Comparison of ENCODE assay signal across 12 cellular contexts in genomic region chr7:40057292-40057691, GRCh38.
A peak's percentile ranks its signal among the peaks of the same experiment; 100 is the strongest.
DNase-seq lines count a peak whose midpoint lies in the region; ATAC-seq, FAIRE-seq and TF ChIP-seq lines count a peak whose summit lies in the region.
"Had no signal": no experiment of that assay in that cellular context is flagged by ENCODE, and none has a peak within 500 bp of the region (broad histone marks: within the 10 kb centered on the region; RNA-seq: fewer than 3 reads in every experiment).

No MANE protein-coding gene starts in this region.

- no TSS peak for BruUV-seq in K562 (replicated peaks; lab: Mats Ljungman, UMichigan)

- H3K9me1 ChIP-seq in K562 (ENCODE audit: control insufficient read depth, insufficient read depth, low read length) = no peaks in the 10 kb centered on the region

- no peak overlapping the region for H2AFZ ChIP-seq in K562 (ENCODE audit: low read depth, low read length)

- TF ChIP-seq CTCF in K562 (IDR thresholded peaks at IDR 0.05 in 2 of 3, conservative IDR thresholded peaks at IDR 0.05 in 1 of 3; ENCODE audit: insufficient read depth in 2 of 3, low read depth in 1 of 3, low read length in 3 of 3) (no peak), D721Med (IDR thresholded peaks at IDR 0.05; ENCODE audit: insufficient read depth, missing control alignments) (no peak), BE2C (IDR thresholded peaks at IDR 0.05; ENCODE audit: low read depth, low read length) (no peak)

- FAIRE-seq in K562 (lab: Jason Lieb, UNC) (no peak), D721Med (lab: Jason Lieb, UNC) (no peak)

- no peak for TF ChIP-seq POLR2A in K562 (conservative IDR thresholded peaks at IDR 0.05)

- peaks cover 0 to 17% of the 10 kb centered on the region in 2 experiments; a peak in 2 of 5 replicates for H3K4me1 ChIP-seq in K562 (replicated peaks in 1 of 2; ENCODE audit: control insufficient read depth in 2 of 2, insufficient read depth in 2 of 2, low read length in 2 of 2)
- H3K4me1 ChIP-seq in BE2C = no peaks in the 10 kb centered on the region

- H3K9me3 ChIP-seq in K562 (replicated peaks; ENCODE audit: control insufficient read depth, insufficient read depth, low read depth, low read length) = no peaks in the 10 kb centered on the region
- H3K9me3 ChIP-seq in BE2C = no peaks in the 10 kb centered on the region

- H3K4me3 ChIP-seq in K562 = no peak overlapping the region
- H3K4me3 ChIP-seq in BE2C (ENCODE audit: low read depth, low read length) = no peak overlapping the region

- TF ChIP-seq RAD21 in K562 (CRISPR knock-in tag; conservative IDR thresholded peaks at IDR 0.05 in 1 of 2, IDR thresholded peaks at IDR 0.05 in 1 of 2) = no peak

- peaks cover 20% of the 10 kb centered on the region for H3K36me3 ChIP-seq in K562 (ENCODE audit: control insufficient read depth, insufficient read depth, low read length)
- no peaks in the 10 kb centered on the region for H3K36me3 ChIP-seq in BE2C

- H4K20me1 ChIP-seq in K562 (replicated peaks; ENCODE audit: control insufficient read depth, insufficient read depth, low read length) = no peaks in the 10 kb centered on the region

- no peak for TF ChIP-seq EP300 in K562 (IDR thresholded peaks at IDR 0.05; ENCODE audit: low read length)

- intact Hi-C loops in K562 (cut with micrococcal nuclease) = loop anchor here (5.0 kb wide), 1 partner anchor 245 kb away; no protein-coding TSS in a partner anchor

- ATAC-seq in K562 (peak; percentile 83), GM18517 (IDR thresholded peaks at IDR 0.05; ENCODE audit: unreplicated experiment) (no peak)
- ATAC-seq: PC-3 had no signal

- in situ Hi-C loops in K562 (cut with MboI) = loop anchor here (10.0 kb wide), 1 partner anchor 472 kb away; no protein-coding TSS in a partner anchor

- H3K27me3 ChIP-seq in K562 (ENCODE audit: control insufficient read depth in 2 of 2, insufficient read depth in 2 of 2, low read length in 2 of 2) = no peaks in the 10 kb centered on the region
- no peaks in the 10 kb centered on the region for H3K27me3 ChIP-seq in BE2C

- WGBS in K562 (ENCODE audit: insufficient coverage, low coverage, missing lambda C conversion rate) = 5% methylated on average over 2 of the region's 2 CpGs

- no peak overlapping the region for H3K9ac ChIP-seq in K562 (ENCODE audit: insufficient read depth in 1 of 2, low read depth in 2 of 2, low read length in 2 of 2)

- peaks cover 3% of the 10 kb centered on the region; the same call in 1 of the 3 replicates for H3K79me2 ChIP-seq in K562 (ENCODE audit: control insufficient read depth, insufficient read depth, low read length)

- no peak overlapping the region for H3K27ac ChIP-seq in K562 (ENCODE audit: extremely low read depth, low read depth, low read length)

- CTCF ChIA-PET in K562 (lab: Yijun Ruan, JAX; ENCODE audit: low intra/inter-chr PET ratio) = no interaction called here

- POLR2A ChIA-PET in K562 (lab: Yijun Ruan, JAX) = interaction anchor here (0.6 to 1.2 kb wide), 3 partner anchors 10 to 29 kb away, joined by 3 to 4 read pairs (median 3); no protein-coding TSS in a partner anchor

- H3K4me2 ChIP-seq in K562 (ENCODE audit: insufficient read depth, low read length) = no peak overlapping the region

- DNase-seq in Daoy (ENCODE audit: low read depth) = peak; percentile 26
- peak; percentile 16 for DNase-seq in NCI-H1436 treated with DMSO at 0.1 percent for 48 hours (lab: John Stamatoyannopoulos, UW)
- peak in 2 of 4 experiments; percentile 18 to 65 for DNase-seq in K562 (ENCODE audit: extremely low read depth in 1 of 4, low spot score in 3 of 4)
- peak; percentile 10 to 51 for DNase-seq in lung microvascular endothelial cell (ENCODE audit: low read depth in 2 of 2)
- DNase-seq in mucosa of gallbladder (ENCODE audit: low spot score) = no peak
- no peak for DNase-seq in D721Med (ENCODE audit: insufficient read length, low spot score)
- DNase-seq in BE2C = no peak
- DNase-seq: activated CD4-positive, alpha-beta memory T cell treated with anti-CD3 and anti-CD28 coated beads, Interleukin-2, amount 10 ng/mL, durations not matched to agents 7 days and 5 days; cerebellar nuclear complex; PC-3; posterior cingulate gyrus had no signal

TF ChIP-seq in K562, 482 proteins besides CTCF, POLR2A, EP300 and RAD21 (continues in another document):
- TF ChIP-seq BHLHE40 (IDR thresholded peaks at IDR 0.05; ENCODE audit: low read length) (peak; percentile 47; the same call in 1 of the 2 replicates), NFIC (IDR thresholded peaks at IDR 0.05) (peak; percentile 70), XRCC5 (IDR thresholded peaks at IDR 0.05; ENCODE audit: low read depth, low read length) (no peak), LARP7 (IDR thresholded peaks at IDR 0.05) (no peak), E2F6 (IDR thresholded peaks at IDR 0.05; ENCODE audit: borderline replicate concordance in 1 of 2, extremely low read depth in 1 of 2, insufficient read depth in 1 of 2, insufficient read length in 1 of 2, low read depth in 1 of 2, low read length in 1 of 2, poor library complexity in 1 of 2, severe bottlenecking in 1 of 2) (peak; percentile 37 to 62), MCM3 (IDR thresholded peaks at IDR 0.05) (no peak), HDAC1 (IDR thresholded peaks at IDR 0.05) (no peak), SIN3A (IDR thresholded peaks at IDR 0.05; ENCODE audit: borderline replicate concordance in 2 of 2, control insufficient read depth in 1 of 2, low read depth in 2 of 2, low read length in 2 of 2) (no peak), SMARCA4 (IDR thresholded peaks at IDR 0.05) (no peak), HNRNPK (IDR thresholded peaks at IDR 0.05; ENCODE audit: low read depth, low read length, poor library complexity, severe bottlenecking) (no peak), ZBTB17 (CRISPR knock-in tag; IDR thresholded peaks at IDR 0.05) (peak; percentile 86), USF2 (CRISPR knock-in tag; IDR thresholded peaks at IDR 0.05) (peak; percentile 56; the same call in 1 of the 2 replicates), HMGXB4 (CRISPR knock-in tag; IDR thresholded peaks at IDR 0.05) (no peak), MAX (CRISPR knock-in tag; IDR thresholded peaks at IDR 0.05) (0 out of 2 replicates have a peak, but pooled peaks have one; percentile 24), RAD51 (IDR thresholded peaks at IDR 0.05; ENCODE audit: borderline replicate concordance, low read depth) (peak; percentile 57; the same call in 1 of the 2 replicates), ZNF584 (CRISPR knock-in tag; IDR thresholded peaks at IDR 0.05; ENCODE audit: low read depth) (no peak), MNT (conservative IDR thresholded peaks at IDR 0.05) (peak in 1 of 2 experiments; percentile 49; a peak in 2 of 4 replicates), HES1 (IDR thresholded peaks at IDR 0.05; ENCODE audit: low read depth) (no peak), CBFA2T3 (IDR thresholded peaks at IDR 0.05) (no peak), KLF13 (tag; IDR thresholded peaks at IDR 0.05; ENCODE audit: borderline replicate concordance, low read depth) (no peak)

Comparison
In these comparisons a context has a peak if more than half of its experiments do, and no peak if none do; other contexts are left out.
1. DNase-seq: peak in Daoy (single experiment), NCI-H1436 treated with DMSO at 0.1 percent for 48 hours (single experiment) and lung microvascular endothelial cell (2 of 2); none in mucosa of gallbladder (single experiment), D721Med (single experiment) and BE2C (single experiment).